In the genomic region with DNA sequence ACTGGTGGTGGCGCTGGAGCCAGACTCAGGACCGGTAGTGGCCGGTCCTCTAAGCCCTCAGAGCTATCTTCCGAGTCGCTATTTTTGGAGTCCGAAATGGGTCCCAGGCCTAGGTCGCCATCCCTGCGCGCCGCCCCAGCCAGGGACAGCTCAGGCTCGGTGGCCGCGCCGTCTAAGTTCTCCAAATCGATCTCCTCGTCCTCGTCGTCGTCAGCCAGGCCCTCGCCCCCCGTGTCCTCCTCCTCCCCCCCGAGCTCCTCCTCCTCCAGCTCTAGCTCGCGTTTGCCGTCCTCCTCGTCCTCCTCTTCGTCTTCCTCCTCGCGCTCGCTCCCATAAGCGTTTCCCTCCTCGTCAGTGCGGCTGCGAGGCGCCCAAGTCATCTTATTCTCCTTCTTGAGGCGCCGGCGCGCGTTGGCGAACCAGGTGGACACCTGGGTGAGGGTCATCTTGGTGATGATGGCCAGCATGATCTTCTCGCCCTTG, we compare ENCODE assay signal across 8 cellular contexts. TPM values are rescaled to one million over a fixed set of nuclear protein-coding genes. Genes with fewer than 3 reads are reported as not detected.
DNase-seq lines count a peak whose midpoint lies in the region; ATAC-seq and TF ChIP-seq lines count a peak whose summit lies in the region.

No MANE protein-coding gene starts in this region.

- H3K79me2 ChIP-seq in osteoblast (ENCODE audit: insufficient read depth, low read length) = peaks cover 44% of the 10 kb centered on the region

- no peaks in the 10 kb centered on the region for H3K9me3 ChIP-seq in osteoblast (ENCODE audit: low read depth, low read length)
- no peaks in the 10 kb centered on the region for H3K9me3 ChIP-seq in uterus
- H3K9me3 ChIP-seq in sigmoid colon = no peaks in the 10 kb centered on the region

- H3K27ac ChIP-seq in epithelial cell of prostate (peak overlapping the region; percentile 77), osteoblast (ENCODE audit: low read depth, low read length) (peak overlapping the region; percentile 97), uterus (no peak overlapping the region), sigmoid colon (no peak overlapping the region)

- H3K4me2 ChIP-seq in osteoblast (ENCODE audit: insufficient read depth, low read length) = peak overlapping the region; percentile 73

- peaks cover 21% of the 10 kb centered on the region for H4K20me1 ChIP-seq in osteoblast (ENCODE audit: insufficient read depth, low read length)

- H3K27me3 ChIP-seq in osteoblast (ENCODE audit: insufficient read depth, low read length) (no peaks in the 10 kb centered on the region), uterus (peaks cover 17 to 50% of the 10 kb centered on the region in 2 donors), sigmoid colon (peaks cover 76 to 97% (median 88%) of the 10 kb centered on the region in 3 donors)

- intact Hi-C loops in uterus (cut with DNase I; ENCODE audit: low total_unique reads) = no loop called here
- intact Hi-C loops in sigmoid colon (cut with DNase I) = loop anchor here (10.0 kb wide), 2 partner anchors 390 to 510 kb away; no protein-coding TSS in a partner anchor

- H2AFZ ChIP-seq in osteoblast (ENCODE audit: low read length) = no peak overlapping the region

- TF ChIP-seq CTCF in osteoblast (IDR thresholded peaks at IDR 0.05; ENCODE audit: extremely low read depth, low read depth, low read length) (no peak), uterus (IDR thresholded peaks at IDR 0.05) (no peak), sigmoid colon (IDR thresholded peaks at IDR 0.05) (no peak)

- H3K4me1 ChIP-seq in osteoblast (ENCODE audit: insufficient read depth, low read length) = peaks cover 26% of the 10 kb centered on the region
- peaks cover 0 to 26% of the 10 kb centered on the region in 2 donors for H3K4me1 ChIP-seq in uterus
- H3K4me1 ChIP-seq in sigmoid colon = peaks cover 0 to 66% (median 61%) of the 10 kb centered on the region in 4 donors

- WGBS in sigmoid colon, 2 donors = 5 to 8% methylated on average over 42 of the region's 42 CpGs

- no peak for TF ChIP-seq POLR2A in uterus (IDR thresholded peaks at IDR 0.05)
- TF ChIP-seq POLR2A in sigmoid colon (IDR thresholded peaks at IDR 0.05) = no peak

- ATAC-seq in HG03196 (IDR thresholded peaks at IDR 0.05; ENCODE audit: unreplicated experiment) = no peak

- H3K36me3 ChIP-seq in osteoblast (ENCODE audit: insufficient read depth, low read length) = peaks cover 36% of the 10 kb centered on the region
- no peaks in the 10 kb centered on the region for H3K36me3 ChIP-seq in uterus
- no peaks in the 10 kb centered on the region for H3K36me3 ChIP-seq in sigmoid colon

- H3K4me3 ChIP-seq in osteoblast (ENCODE audit: insufficient read depth, low read length) (peak overlapping the region; percentile 85), uterus (peak overlapping the region in 1 of 2 donors; percentile 48), sigmoid colon (peak overlapping the region in 2 of 4 donors; percentile 52 to 53)

- no peak for TF ChIP-seq EP300 in sigmoid colon (IDR thresholded peaks at IDR 0.05)

- DNase-seq in Daoy (ENCODE audit: low read depth) = peak; percentile 45
- peak; percentile 35 for DNase-seq in NCI-H146 (lab: John Stamatoyannopoulos, UW)
- no peak for DNase-seq in epithelial cell of prostate (ENCODE audit: low read depth, low spot score)
- DNase-seq in osteoblast (ENCODE audit: insufficient read length, low spot score, missing footprints) = peak; percentile 88
- DNase-seq in stimulated activated CD4-positive, alpha-beta T cell treated with anti-CD3 and anti-CD28 coated beads, Interleukin-15, amount 100 ng/mL, for 24 hours = no peak
- no peak for DNase-seq in uterus
- no peak for DNase-seq in sigmoid colon

RNA-seq across cellular contexts. Expression of gene IRX3, which starts 1.6 kb away (rescaled TPM):
- 6.5 and 6.7 TPM in 2 replicates for total RNA-seq in Daoy (2014; rRNA removed; shearing (Covaris generic))
- 68.4 and 71.7 TPM in 2 replicates for total RNA-seq in osteoblast
- 10 to 100 TPM in 1 of 4 donors, 1 to 10 TPM in 2, under 1 TPM in 1; 0.97 to 15.0 (median 3.5) TPM for total RNA-seq in uterus
- total RNA-seq in sigmoid colon = under 1 TPM in 2 of 4 donors, not detected in 2; 0.27 to 0.33 TPM
- polyA plus RNA-seq in sigmoid colon = under 1 TPM in 1 of 3 donors, not detected in 2; 0.10 TPM

Comparison
In these comparisons a context has a peak if more than half of its experiments do, and no peak if none do; other contexts are left out.
1. DNase-seq: peak in Daoy (single experiment), NCI-H146 (single experiment) and osteoblast (single experiment); none in epithelial cell of prostate (single experiment), stimulated activated CD4-positive, alpha-beta T cell treated with anti-CD3 and anti-CD28 coated beads, Interleukin-15, amount 100 ng/mL, for 24 hours (single experiment), uterus (0 of 2) and sigmoid colon (single experiment).
2. H3K27ac ChIP-seq: peak in epithelial cell of prostate (single experiment) and osteoblast (single experiment); none in uterus (0 of 2) and sigmoid colon (0 of 4).